In genomic region chr3:138381413-138381901, GRCh38 we compare ENCODE assay signal across 1 cellular context.
TF ChIP-seq lines count a peak whose summit lies in the region.

No MANE protein-coding gene starts in this region.

TF ChIP-seq in GM23338, 12 proteins besides CTCF, POLR2A, EP300 and RAD21 (continued from another document):
- no peak for TF ChIP-seq ZNF462 (CRISPR knock-in tag; IDR thresholded peaks at IDR 0.05)
- TF ChIP-seq CREB1 (CRISPR knock-in tag; IDR thresholded peaks at IDR 0.05; ENCODE audit: low read depth) = no peak
- no peak for TF ChIP-seq STAT1 (IDR thresholded peaks at IDR 0.05; ENCODE audit: unreplicated experiment)
- no peak for TF ChIP-seq NANOG (IDR thresholded peaks at IDR 0.05; ENCODE audit: borderline replicate concordance)
- no peak for TF ChIP-seq ZNF114 (CRISPR knock-in tag; IDR thresholded peaks at IDR 0.05)
